ENCODE assay signal across 16 cellular contexts in the genomic region with DNA sequence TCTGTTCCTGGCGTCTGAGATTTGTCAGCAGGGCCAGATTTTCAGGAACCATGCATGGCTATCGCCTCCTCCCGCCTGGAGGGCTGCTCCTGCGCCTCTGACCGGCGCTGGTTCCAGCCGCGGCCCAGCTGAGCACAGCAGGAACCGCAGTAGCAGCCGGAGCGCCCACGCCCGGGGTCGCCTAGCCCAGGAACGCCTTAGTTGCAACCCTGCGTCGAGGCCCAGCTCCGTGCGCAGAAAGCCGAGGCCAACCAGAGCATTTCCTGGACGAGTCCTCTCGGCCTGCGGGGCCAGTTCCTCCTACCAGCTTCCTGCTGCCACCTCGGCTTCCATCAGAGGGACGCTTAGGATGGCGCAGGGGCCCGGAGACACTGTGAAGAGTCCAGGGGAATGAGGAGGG.
DNase-seq lines count a peak whose midpoint lies in the region; ATAC-seq and TF ChIP-seq lines count a peak whose summit lies in the region.
"Had no signal": no experiment of that assay in that cellular context is flagged by ENCODE, and none has a peak within 500 bp of the region (broad histone marks: within the 10 kb centered on the region; RNA-seq: fewer than 3 reads in every experiment).

No MANE protein-coding gene starts in this region.

- H3K9ac ChIP-seq in smooth muscle cell (ENCODE audit: low read depth), result no peak overlapping the region
- H3K9ac ChIP-seq: BLaER1 had no signal

- H3K4me3 ChIP-seq in H7 (ENCODE audit: insufficient read depth, low read depth, low read length), result no peak overlapping the region
- peak overlapping the region; percentile 29 to 34 for H3K4me3 ChIP-seq in testis
- no peak overlapping the region for H3K4me3 ChIP-seq in smooth muscle cell
- H3K4me3 ChIP-seq: BLaER1 had no signal

- no peaks in the 10 kb centered on the region for H3K79me2 ChIP-seq in smooth muscle cell (ENCODE audit: low read depth)

- no peak for TF ChIP-seq POLR2A in testis (IDR thresholded peaks at IDR 0.05)

- no peaks in the 10 kb centered on the region for H3K27me3 ChIP-seq in H7 (ENCODE audit: control insufficient read depth, insufficient read depth, low read length)
- H3K27me3 ChIP-seq in testis, result no peaks in the 10 kb centered on the region
- no peaks in the 10 kb centered on the region for H3K27me3 ChIP-seq in smooth muscle cell (ENCODE audit: low read depth)
- H3K27me3 ChIP-seq: BE2C, BLaER1 had no signal

- TF ChIP-seq CTCF in testis (IDR thresholded peaks at IDR 0.05) (no peak), smooth muscle cell (IDR thresholded peaks at IDR 0.05; ENCODE audit: borderline replicate concordance, insufficient read depth, poor library complexity, severe bottlenecking) (no peak)

- H3K9me3 ChIP-seq in testis, result no peaks in the 10 kb centered on the region
- H3K9me3 ChIP-seq in smooth muscle cell (replicated peaks; ENCODE audit: low read depth), result peaks cover 12% of the 10 kb centered on the region
- H3K9me3 ChIP-seq: BE2C had no signal

- ATAC-seq in GM19324 (IDR thresholded peaks at IDR 0.05; ENCODE audit: low FRiP score, unreplicated experiment) (no peak), HG03175 (IDR thresholded peaks at IDR 0.05; ENCODE audit: unreplicated experiment) (no peak)

- no peak overlapping the region for H3K4me2 ChIP-seq in smooth muscle cell
- H3K4me2 ChIP-seq: BLaER1 had no signal

- H2AFZ ChIP-seq in smooth muscle cell (ENCODE audit: low read depth), result no peak overlapping the region

- H4K20me1 ChIP-seq in smooth muscle cell (ENCODE audit: low read depth), result no peaks in the 10 kb centered on the region
- H4K20me1 ChIP-seq: BLaER1 had no signal

- 17 to 21% methylated on average over 5 to 27 of the region's 27 CpGs for WGBS in testis, 2 donors
- 85% methylated on average over 15 of the region's 27 CpGs for WGBS in smooth muscle cell (ENCODE audit: low lambda C conversion rate)

- H3K27ac ChIP-seq in testis (no peak overlapping the region), smooth muscle cell (ENCODE audit: low read depth) (no peak overlapping the region)
- H3K27ac ChIP-seq: BLaER1 had no signal

- intact Hi-C loops in testis (cut with DNase I; ENCODE audit: low total_unique reads), result no loop called here

- H3K36me3 ChIP-seq in H7 (replicated peaks; ENCODE audit: control insufficient read depth, insufficient read depth, low read length) (no peaks in the 10 kb centered on the region), testis (ENCODE audit: low read depth, missing control alignments) (no peaks in the 10 kb centered on the region), smooth muscle cell (ENCODE audit: low read depth) (no peaks in the 10 kb centered on the region)
- H3K36me3 ChIP-seq: BE2C, BLaER1 had no signal

- H3K4me1 ChIP-seq in testis, result no peaks in the 10 kb centered on the region
- no peaks in the 10 kb centered on the region for H3K4me1 ChIP-seq in smooth muscle cell (ENCODE audit: low read depth)
- H3K4me1 ChIP-seq: BE2C, BLaER1 had no signal

- no peaks in the 10 kb centered on the region for H3F3A ChIP-seq in smooth muscle cell (ENCODE audit: low read depth)

- DNase-seq in H7 (peak; percentile 11), testis (peak; percentile 20), smooth muscle cell (lab: John Stamatoyannopoulos, UW; ENCODE audit: unreplicated experiment) (no peak)
- DNase-seq: 8988T; ACHN; BE2C; C1 segment of cervical spinal cord; CD4-positive, alpha-beta memory T cell; CD4-positive, CD25-positive, alpha-beta regulatory T cell; CD8-positive, alpha-beta memory T cell; COR-L47; DMS79 treated with DMSO at 0.1 percent for 48 hours; GF-D8 had no signal

Comparison
In these comparisons a context has a peak if more than half of its experiments do, and no peak if none do; other contexts are left out.
1. H3K4me3 ChIP-seq: peak in testis (2 of 2); none in H7 (single experiment) and smooth muscle cell (single experiment).